17 cellular contexts compared by ENCODE assay signal in genomic region chrX:72685810-72686465, GRCh38. TPM values are rescaled to one million over a fixed set of nuclear protein-coding genes. Genes with fewer than 3 reads are reported as not detected.
DNase-seq lines count a peak whose midpoint lies in the region; ATAC-seq and TF ChIP-seq lines count a peak whose summit lies in the region.
"Had no signal": no experiment of that assay in that cellular context is flagged by ENCODE, and none has a peak within 500 bp of the region (broad histone marks: within the 10 kb centered on the region; RNA-seq: fewer than 3 reads in every experiment).

No MANE protein-coding gene starts in this region.

- POLR2A ChIA-PET in WTC11 (lab: Charles Lee) = no interaction called here

- H3K27me3 ChIP-seq in aorta (ENCODE audit: control insufficient read depth in 1 of 2, insufficient read depth in 2 of 2, low read length in 1 of 2) = no peaks in the 10 kb centered on the region

- CTCF ChIA-PET in WTC11 (lab: Charles Lee) = no interaction called here

- no peaks in the 10 kb centered on the region for H3K4me1 ChIP-seq in aorta (ENCODE audit: control insufficient read depth in 1 of 2, insufficient read depth in 2 of 2, low read length in 2 of 2)
- H3K4me1 ChIP-seq: BLaER1 had no signal

- DNase-seq in AG08396 (ENCODE audit: low spot score) (peak; percentile 32), HPDE6-E6E7 (ENCODE audit: extremely low spot score) (peak; percentile 45), kidney tubule cell (ENCODE audit: low spot score) (peak; percentile 45), WTC11 (ENCODE audit: low spot score) (no peak), medulla oblongata (ENCODE audit: extremely low spot score) (no peak), aorta (no peak)
- DNase-seq: activated CD4-positive, alpha-beta T cell treated with anti-CD3 and anti-CD28 coated beads, Interleukin-2, amount 10 ng/mL, durations not matched to agents 7 days and 5 days; GDM1; MV-4-11; NK-92 treated with Interleukin-12 subunit alpha and Interleukin-12 subunit beta, amount 100 ng/mL, for 24 hours; SW 1271 had no signal

- peaks cover 16% of the 10 kb centered on the region for H3K36me3 Mint-ChIP-seq in WTC11

- no peak overlapping the region for H3K4me3 Mint-ChIP-seq in WTC11
- H3K4me3 Mint-ChIP-seq: activated CD4-positive, alpha-beta T cell treated with anti-CD3 and anti-CD28 coated beads, Interleukin-2, amount 10 ng/mL, durations not matched to agents 7 days and 5 days; central memory CD8-positive, alpha-beta T cell had no signal

- intact Hi-C loops in aorta (cut with DNase I) = no loop called here

- H3K4me3 ChIP-seq in aorta (ENCODE audit: low read length in 2 of 2) = no peak overlapping the region
- H3K4me3 ChIP-seq: BLaER1, skin epidermis had no signal

- H3K27ac ChIP-seq in VCaP (peak overlapping the region; percentile 75), aorta (ENCODE audit: low read depth in 1 of 2, low read length in 2 of 2) (no peak overlapping the region)
- H3K27ac ChIP-seq: BLaER1 had no signal

- no peaks in the 10 kb centered on the region for H3K36me3 ChIP-seq in aorta (ENCODE audit: control insufficient read depth in 1 of 2, insufficient read depth in 2 of 2, low read length in 1 of 2)
- H3K36me3 ChIP-seq: BLaER1 had no signal

- no peaks in the 10 kb centered on the region for H3K9me3 ChIP-seq in aorta (ENCODE audit: control insufficient read depth, low read length)

- H3K27ac Mint-ChIP-seq in WTC11 = no peak overlapping the region
- H3K27ac Mint-ChIP-seq: activated CD4-positive, alpha-beta T cell treated with anti-CD3 and anti-CD28 coated beads, Interleukin-2, amount 10 ng/mL, durations not matched to agents 7 days and 5 days; activated T-helper 2 cell treated with anti-CD3 and anti-CD28 coated beads, Interferon-gamma antibody, Interleukin-2, Interleukin-4, amounts not matched to agents 10 μg/mL and 5 μg/mL and 100 μg/mL, durations not matched to agents 14 hours and 24 hours and 36 hours had no signal

- TF ChIP-seq CTCF in VCaP (conservative IDR thresholded peaks at IDR 0.05) (no peak), WTC11 (IDR thresholded peaks at IDR 0.05) (no peak)

- ATAC-seq in WTC11 (no peak), HG02763 (IDR thresholded peaks at IDR 0.05; ENCODE audit: unreplicated experiment) (no peak), aorta (ENCODE audit: low FRiP score) (no peak)

- H3K27me3 Mint-ChIP-seq in WTC11 (ENCODE audit: low read depth) = no peaks in the 10 kb centered on the region
- H3K27me3 Mint-ChIP-seq: activated CD4-positive, alpha-beta T cell treated with anti-CD3 and anti-CD28 coated beads, Interleukin-2, amount 10 ng/mL, durations not matched to agents 7 days and 5 days; central memory CD8-positive, alpha-beta T cell had no signal

- peaks cover 4% of the 10 kb centered on the region for H3K4me1 Mint-ChIP-seq in WTC11
- H3K4me1 Mint-ChIP-seq: central memory CD8-positive, alpha-beta T cell had no signal

- WGBS in aorta, 2 donors = 23 to 43% methylated on average over 4 of the region's 4 CpGs

- peaks cover 6% of the 10 kb centered on the region for H3K9me3 Mint-ChIP-seq in WTC11
- H3K9me3 Mint-ChIP-seq: activated CD4-positive, alpha-beta T cell treated with anti-CD3 and anti-CD28 coated beads, Interleukin-2, amount 10 ng/mL, durations not matched to agents 7 days and 5 days; central memory CD8-positive, alpha-beta T cell had no signal

TF ChIP-seq in WTC11, 78 proteins besides CTCF, POLR2A, EP300 and RAD21:
- TF ChIP-seq ATF1 (CRISPR knock-in tag; IDR thresholded peaks at IDR 0.05) (no peak), ZNF121 (CRISPR knock-in tag; IDR thresholded peaks at IDR 0.05) (no peak), FOXP1 (CRISPR knock-in tag; IDR thresholded peaks at IDR 0.05; ENCODE audit: borderline replicate concordance) (no peak), PRRX2 (CRISPR knock-in tag; IDR thresholded peaks at IDR 0.05) (no peak), USF2 (CRISPR knock-in tag; IDR thresholded peaks at IDR 0.05) (no peak), NFYB (CRISPR knock-in tag; conservative IDR thresholded peaks at IDR 0.05; ENCODE audit: low read depth) (no peak), ZNF281 (CRISPR knock-in tag; IDR thresholded peaks at IDR 0.05) (no peak), NFE2L1 (CRISPR knock-in tag; IDR thresholded peaks at IDR 0.05) (no peak)
- TF ChIP-seq, protein P1, sequence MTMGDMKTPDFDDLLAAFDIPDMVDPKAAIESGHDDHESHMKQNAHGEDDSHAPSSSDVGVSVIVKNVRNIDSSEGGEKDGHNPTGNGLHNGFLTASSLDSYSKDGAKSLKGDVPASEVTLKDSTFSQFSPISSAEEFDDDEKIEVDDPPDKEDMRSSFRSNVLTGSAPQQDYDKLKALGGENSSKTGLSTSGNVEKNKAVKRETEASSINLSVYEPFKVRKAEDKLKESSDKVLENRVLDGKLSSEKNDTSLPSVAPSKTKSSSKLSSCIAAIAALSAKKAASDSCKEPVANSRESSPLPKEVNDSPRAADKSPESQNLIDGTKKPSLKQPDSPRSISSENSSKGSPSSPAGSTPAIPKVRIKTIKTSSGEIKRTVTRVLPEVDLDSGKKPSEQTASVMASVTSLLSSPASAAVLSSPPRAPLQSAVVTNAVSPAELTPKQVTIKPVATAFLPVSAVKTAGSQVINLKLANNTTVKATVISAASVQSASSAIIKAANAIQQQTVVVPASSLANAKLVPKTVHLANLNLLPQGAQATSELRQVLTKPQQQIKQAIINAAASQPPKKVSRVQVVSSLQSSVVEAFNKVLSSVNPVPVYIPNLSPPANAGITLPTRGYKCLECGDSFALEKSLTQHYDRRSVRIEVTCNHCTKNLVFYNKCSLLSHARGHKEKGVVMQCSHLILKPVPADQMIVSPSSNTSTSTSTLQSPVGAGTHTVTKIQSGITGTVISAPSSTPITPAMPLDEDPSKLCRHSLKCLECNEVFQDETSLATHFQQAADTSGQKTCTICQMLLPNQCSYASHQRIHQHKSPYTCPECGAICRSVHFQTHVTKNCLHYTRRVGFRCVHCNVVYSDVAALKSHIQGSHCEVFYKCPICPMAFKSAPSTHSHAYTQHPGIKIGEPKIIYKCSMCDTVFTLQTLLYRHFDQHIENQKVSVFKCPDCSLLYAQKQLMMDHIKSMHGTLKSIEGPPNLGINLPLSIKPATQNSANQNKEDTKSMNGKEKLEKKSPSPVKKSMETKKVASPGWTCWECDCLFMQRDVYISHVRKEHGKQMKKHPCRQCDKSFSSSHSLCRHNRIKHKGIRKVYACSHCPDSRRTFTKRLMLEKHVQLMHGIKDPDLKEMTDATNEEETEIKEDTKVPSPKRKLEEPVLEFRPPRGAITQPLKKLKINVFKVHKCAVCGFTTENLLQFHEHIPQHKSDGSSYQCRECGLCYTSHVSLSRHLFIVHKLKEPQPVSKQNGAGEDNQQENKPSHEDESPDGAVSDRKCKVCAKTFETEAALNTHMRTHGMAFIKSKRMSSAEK (CRISPR knock-in tag; IDR thresholded peaks at IDR 0.05; ENCODE audit: borderline replicate concordance) = no peak

RNA-seq across cellular contexts. Expression of gene PHKA1, which starts 28.2 kb away (rescaled TPM):
- total RNA-seq in WTC11 (2021) (8.5 to 9.9 TPM (median 8.8 TPM) in 3 replicates), aorta (10 to 100 TPM in 1 of 2 donors, 1 to 10 TPM in 1; 8.1 to 10.6 TPM)
- polyA plus RNA-seq in aorta = 10 to 100 TPM in 1 of 2 donors, 1 to 10 TPM in 1; 3.0 to 10.4 TPM

Comparison
In these comparisons a context has a peak if more than half of its experiments do, and no peak if none do; other contexts are left out.
1. DNase-seq: peak in AG08396 (single experiment), HPDE6-E6E7 (single experiment) and kidney tubule cell (single experiment); none in WTC11 (single experiment), medulla oblongata (single experiment) and aorta (0 of 2).